ENCODE assay signal across 8 cellular contexts in the genomic region with DNA sequence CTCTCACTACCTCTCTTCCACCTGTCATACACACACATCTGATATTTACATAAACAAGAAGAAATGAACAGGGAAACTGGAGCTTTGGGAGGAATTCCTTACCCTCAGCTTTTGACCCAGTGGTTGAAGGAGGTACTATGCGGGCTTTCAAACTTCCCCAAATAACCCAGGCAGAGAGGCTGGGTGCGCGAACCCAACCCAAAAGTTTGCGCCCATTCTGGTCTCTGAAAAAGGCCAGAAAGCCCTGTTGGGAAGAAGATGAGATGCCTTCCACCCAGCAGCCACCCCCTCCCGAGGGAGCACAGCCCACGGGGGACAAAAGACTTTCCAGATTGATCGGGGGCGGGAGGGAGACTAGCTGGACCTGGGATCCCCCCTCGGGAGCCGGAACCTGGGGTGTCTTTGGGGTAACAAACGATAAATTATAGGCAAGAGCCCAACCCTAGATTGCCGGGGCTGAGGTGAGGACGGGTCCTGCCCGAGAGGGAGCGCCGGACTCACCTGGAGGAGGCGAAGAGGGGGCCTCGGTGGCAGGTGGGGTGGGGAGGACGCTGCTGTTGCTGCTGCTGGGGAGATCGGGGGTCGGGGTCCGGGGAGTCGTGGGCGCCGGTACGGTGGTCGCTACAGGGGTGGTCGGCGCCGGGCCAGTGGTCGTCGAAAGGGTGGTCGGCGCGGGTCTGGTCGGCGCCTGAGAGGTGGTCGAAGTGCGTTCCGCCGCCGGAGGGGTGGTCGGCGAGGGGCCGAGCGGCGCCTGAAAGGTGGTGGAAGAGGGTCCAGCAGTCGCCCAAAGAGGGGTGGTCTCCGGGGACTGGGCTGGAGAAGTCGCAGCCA. TPM values are rescaled to one million over a fixed set of nuclear protein-coding genes. Genes with fewer than 3 reads are reported as not detected.
DNase-seq lines count a peak whose midpoint lies in the region; ATAC-seq and TF ChIP-seq lines count a peak whose summit lies in the region.

No MANE protein-coding gene starts in this region.

- H3K27me3 ChIP-seq in HL-60 (ENCODE audit: insufficient read depth, poor library complexity, severe bottlenecking) (no peaks in the 10 kb centered on the region), esophagus (ENCODE audit: control insufficient read depth in 1 of 2, insufficient read depth in 2 of 2, low read length in 2 of 2) (no peaks in the 10 kb centered on the region)

- 2% methylated on average over 43 to 50 of the region's 50 CpGs for WGBS in esophagus, 2 donors

- H3K27ac Mint-ChIP-seq in nephron, result peak overlapping the region; percentile 67 to 73 (median 67)

- TF ChIP-seq CTCF in HL-60 (IDR thresholded peaks at IDR 0.05; ENCODE audit: insufficient read depth, low read length), result no peak
- peak in 1 of 3 experiments; percentile 15 for TF ChIP-seq CTCF in nephron (IDR thresholded peaks at IDR 0.05; ENCODE audit: unreplicated experiment in 3 of 3)

- ATAC-seq in HG03520 (IDR thresholded peaks at IDR 0.05; ENCODE audit: unreplicated experiment), result no peak
- no peak for ATAC-seq in GM19455 (IDR thresholded peaks at IDR 0.05; ENCODE audit: unreplicated experiment)

- no peaks in the 10 kb centered on the region for H3K9me3 ChIP-seq in esophagus (ENCODE audit: control insufficient read depth in 2 of 2, insufficient read depth in 1 of 2, low read depth in 1 of 2, low read length in 1 of 2)

- H3K36me3 Mint-ChIP-seq in nephron (ENCODE audit: low read depth), result no peaks in the 10 kb centered on the region

- H3K27me3 Mint-ChIP-seq in nephron (ENCODE audit: low read depth), result peaks cover 3% of the 10 kb centered on the region

- H3K9me3 Mint-ChIP-seq in nephron, result no peaks in the 10 kb centered on the region

- peaks cover 0 to 7% of the 10 kb centered on the region in 2 donors for H3K4me1 ChIP-seq in esophagus (ENCODE audit: control insufficient read depth in 2 of 2, insufficient read depth in 2 of 2, low read length in 1 of 2)

- peak; percentile 32 to 49 for DNase-seq in AML-193 (lab: John Stamatoyannopoulos, UW)
- DNase-seq in HL-60 (ENCODE audit: low read depth in 1 of 2, low spot score in 1 of 2), result peak in 1 of 2 experiments; percentile 56
- DNase-seq in activated CD4-positive, alpha-beta T cell treated with anti-CD3 and anti-CD28 coated beads, Interleukin-2, amount 50 U/mL, for 1 hour, result peak; percentile 7
- DNase-seq in KG1 (lab: John Stamatoyannopoulos, UW), result no peak

- H3K27ac ChIP-seq in HL-60 (replicated peaks) (peak overlapping the region; percentile 68), esophagus (ENCODE audit: low read depth in 2 of 2, low read length in 1 of 2) (peak overlapping the region; percentile 95 to 96)

- peaks cover 40% of the 10 kb centered on the region for H3K4me1 Mint-ChIP-seq in nephron

- no peaks in the 10 kb centered on the region for H3K36me3 ChIP-seq in esophagus (ENCODE audit: control insufficient read depth in 2 of 2, insufficient read depth in 2 of 2, low read length in 1 of 2)

- H3K4me3 ChIP-seq in HL-60 (replicated peaks; ENCODE audit: insufficient read depth, low read length), result peak overlapping the region; percentile 98
- peak overlapping the region; percentile 63 to 88 for H3K4me3 ChIP-seq in esophagus (ENCODE audit: low read depth in 1 of 2, low read length in 2 of 2)

- peak overlapping the region; percentile 91 to 97 (median 92) for H3K4me3 Mint-ChIP-seq in nephron

RNA-seq across cellular contexts. Expression of gene MEGF9, which starts 0.8 kb away (rescaled TPM):
- 1 to 10 TPM; 7.3 to 8.0 TPM for polyA plus RNA-seq in esophagus
